In genomic region chrX:53093748-53094583, GRCh38 we compare ENCODE assay signal across 8 cellular contexts. TPM values are rescaled to one million over a fixed set of nuclear protein-coding genes. Genes with fewer than 3 reads are reported as not detected.
A peak's percentile ranks its signal among the peaks of the same experiment; 100 is the strongest.
DNase-seq lines count a peak whose midpoint lies in the region; ATAC-seq, FAIRE-seq and TF ChIP-seq lines count a peak whose summit lies in the region.

Gene KANTR (plus strand): TSS chrX:53094142. CDS start chrX:53124273, 30,131 bp downstream.

- DNase-seq in AG10803 (ENCODE audit: low read depth): peak; percentile 93
- peak; percentile 90 to 95 for DNase-seq in NCI-H446 (lab: John Stamatoyannopoulos, UW)
- peak; percentile 59 for DNase-seq in activated CD4-positive, alpha-beta T cell treated with anti-CD3 and anti-CD28 coated beads for 1 hour
- DNase-seq in chondrocyte (ENCODE audit: low spot score): no peak
- DNase-seq in keratinocyte (ENCODE audit: low read depth, low spot score): peak; percentile 55
- DNase-seq in stimulated activated CD4-positive, alpha-beta T cell treated with anti-CD3 and anti-CD28 coated beads, Interleukin-12 subunit alpha, Interleukin-12 subunit beta, amount 100 ng/mL, for 48 hours (ENCODE audit: low read depth in 2 of 3, low spot score in 1 of 3): peak; percentile 65 to 70 (median 66)

- no peaks in the 10 kb centered on the region for H3K9me3 ChIP-seq in keratinocyte (ENCODE audit: control insufficient read depth, low read depth, low read length)

- H3K4me3 Mint-ChIP-seq in chondrocyte (ENCODE audit: unreplicated experiment): peak within 1 kb of the TSS; percentile 75

- peak within 1 kb of the TSS; percentile 76 for H3K27ac ChIP-seq in keratinocyte (ENCODE audit: control insufficient read depth, insufficient read depth, low read length)

- FAIRE-seq in keratinocyte (lab: Jason Lieb, UNC): no peak

- TF ChIP-seq CTCF in AG10803 (conservative IDR thresholded peaks at IDR 0.05; ENCODE audit: low read length): no peak
- peak; percentile 51 for TF ChIP-seq CTCF in chondrocyte (IDR thresholded peaks at IDR 0.05)
- TF ChIP-seq CTCF in keratinocyte (optimal IDR thresholded peaks at IDR 0.05 in 1 of 3, IDR thresholded peaks at IDR 0.05 in 1 of 3, conservative IDR thresholded peaks at IDR 0.05 in 1 of 3; ENCODE audit: extremely low read depth in 1 of 3, insufficient read depth in 2 of 3, low read length in 3 of 3): peak in 1 of 3 experiments; percentile 5

- H4K20me1 ChIP-seq in keratinocyte (ENCODE audit: control insufficient read depth, extremely low read depth, insufficient read depth, low read length): no peaks in the 10 kb centered on the region

- H2AFZ ChIP-seq in keratinocyte (ENCODE audit: control insufficient read depth, low read length): peak within 1 kb of the TSS; percentile 93

- H3K36me3 ChIP-seq in keratinocyte (ENCODE audit: control insufficient read depth in 2 of 2, extremely low read depth in 1 of 2, insufficient read depth in 2 of 2, low read length in 2 of 2): no peaks in the 10 kb centered on the region

- no peaks in the 10 kb centered on the region for H3K27me3 ChIP-seq in keratinocyte (ENCODE audit: control insufficient read depth, extremely low read depth, insufficient read depth, low read length)

- H3K4me1 Mint-ChIP-seq in chondrocyte (ENCODE audit: low read depth): peaks cover 9% of the 10 kb centered on the region

- peak within 1 kb of the TSS; percentile 71 for H3K4me3 ChIP-seq in AG10803 (ENCODE audit: low read length)
- peak within 1 kb of the TSS; percentile 66 to 78 (median 74) for H3K4me3 ChIP-seq in keratinocyte (ENCODE audit: control insufficient read depth in 2 of 3, extremely low read depth in 1 of 3, insufficient read depth in 2 of 3, low read depth in 1 of 3, low read length in 3 of 3)

- peak within 1 kb of the TSS; percentile 91 for H3K27ac Mint-ChIP-seq in chondrocyte (ENCODE audit: unreplicated experiment)

- H3K36me3 Mint-ChIP-seq in chondrocyte (ENCODE audit: low read depth): peaks cover 2% of the 10 kb centered on the region

- H3K4me1 ChIP-seq in keratinocyte (ENCODE audit: control insufficient read depth, extremely low read depth, insufficient read depth, low read length): peaks cover 4% of the 10 kb centered on the region

- H3K27me3 Mint-ChIP-seq in chondrocyte (ENCODE audit: low read depth): no peaks in the 10 kb centered on the region

- no peaks in the 10 kb centered on the region for H3K79me2 ChIP-seq in keratinocyte (ENCODE audit: control insufficient read depth, insufficient read depth, low read length)

- peak within 1 kb of the TSS; percentile 77 for H3K9ac ChIP-seq in keratinocyte (ENCODE audit: control insufficient read depth, extremely low read depth, insufficient read depth, low read length)

- H3K9me3 Mint-ChIP-seq in chondrocyte (ENCODE audit: low read depth): no peaks in the 10 kb centered on the region

- no peaks in the 10 kb centered on the region for H3K9me1 ChIP-seq in keratinocyte (ENCODE audit: control insufficient read depth, extremely low read depth, insufficient read depth, low read length)

- peak; percentile 86 for ATAC-seq in GM19035 (IDR thresholded peaks at IDR 0.05; ENCODE audit: unreplicated experiment)
- peak; percentile 85 for ATAC-seq in HG03354 (IDR thresholded peaks at IDR 0.05; ENCODE audit: poor library complexity, severe bottlenecking, unreplicated experiment)

- dilution Hi-C loops in keratinocyte (cut with MboI; ENCODE audit: extremely low pct_ligation_motif_present, low sequenced_read_pairs): no loop called here

- peak within 1 kb of the TSS; percentile 83 for H3K4me2 ChIP-seq in keratinocyte (ENCODE audit: control insufficient read depth, extremely low read depth, insufficient read depth, low read depth, low read length)

RNA-seq across cellular contexts. Expression of gene KANTR, which starts in this region (rescaled TPM):
- 5.8 to 12.7 TPM (median 6.6 TPM) in 3 replicates for total RNA-seq in chondrocyte
- polyA plus RNA-seq in keratinocyte: 1.9 to 4.7 TPM (median 3.8 TPM) in 3 replicates
- 0.64 TPM for polyA plus RNA-seq in keratinocyte (2011; ENCODE audit: low read depth)
- 0.36 and 0.72 TPM in 2 replicates for polyA plus RNA-seq in keratinocyte (2011; cell fraction: cytosol; rRNA removed)
- polyA plus RNA-seq in keratinocyte (2011; cell fraction: nucleus; rRNA removed): 11.4 and 12.9 TPM in 2 replicates
- 0.86 and 2.0 TPM in 2 replicates for polyA plus RNA-seq in keratinocyte (2012; ENCODE audit: low replicate concordance)
- polyA minus RNA-seq in keratinocyte: 2.1 to 20.6 TPM (median 17.6 TPM) in 3 replicates
- polyA minus RNA-seq in keratinocyte (2011; cell fraction: cytosol; rRNA and poly(A)+ RNA removed): 2.7 TPM
- polyA minus RNA-seq in keratinocyte (2011; cell fraction: nucleus; rRNA and poly(A)+ RNA removed): 15.8 and 28.3 TPM in 2 replicates
